ENCODE assay signal across 8 cellular contexts in genomic region chr10:89213191-89213808, GRCh38. TPM values are rescaled to one million over a fixed set of nuclear protein-coding genes. Genes with fewer than 3 reads are reported as not detected.
DNase-seq lines count a peak whose midpoint lies in the region; ATAC-seq and TF ChIP-seq lines count a peak whose summit lies in the region.

No MANE protein-coding gene starts in this region.

- no peak overlapping the region for H2BK15ac ChIP-seq in mesendoderm (replicated peaks; ENCODE audit: low read depth)

- no peak overlapping the region for H3K18ac ChIP-seq in mesendoderm (ENCODE audit: low read length)

- ATAC-seq in GM18520 (IDR thresholded peaks at IDR 0.05; ENCODE audit: unreplicated experiment) (no peak), GM18858 (IDR thresholded peaks at IDR 0.05; ENCODE audit: unreplicated experiment) (no peak)

- H3K9ac ChIP-seq in OCI-LY3 (ENCODE audit: low read length) (no peak overlapping the region), mesendoderm (ENCODE audit: low read length) (no peak overlapping the region)

- H2AK5ac ChIP-seq in mesendoderm (ENCODE audit: low read length) = no peak overlapping the region

- no peak overlapping the region for H4K8ac ChIP-seq in mesendoderm (ENCODE audit: low read depth, low read length)

- no peaks in the 10 kb centered on the region for H3K9me3 ChIP-seq in OCI-LY3 (ENCODE audit: insufficient read depth, low read length)

- no peak overlapping the region for H3K23ac ChIP-seq in mesendoderm (ENCODE audit: low read length)

- 0 out of 2 replicates have a peak, but pooled peaks cover under 1% of the 10 kb centered on the region for H3K27me3 ChIP-seq in OCI-LY3 (ENCODE audit: low read depth, low read length)
- no peaks in the 10 kb centered on the region for H3K27me3 ChIP-seq in dorsolateral prefrontal cortex
- peaks cover 5% of the 10 kb centered on the region for H3K27me3 ChIP-seq in mesendoderm (ENCODE audit: insufficient read depth, low read length, poor library complexity)

- H3K4me2 ChIP-seq in OCI-LY3 (ENCODE audit: low read length) (no peak overlapping the region), mesendoderm (ENCODE audit: low read length) (no peak overlapping the region)

- intact Hi-C loops in dorsolateral prefrontal cortex (cut with DNase I) = loop anchor here (5.0 kb wide), 2 partner anchors 276 to 376 kb away; no protein-coding TSS in a partner anchor

- H3K36me3 ChIP-seq in OCI-LY3 (replicated peaks; ENCODE audit: low read depth, low read length) = no peaks in the 10 kb centered on the region
- H3K36me3 ChIP-seq in mesendoderm (ENCODE audit: control insufficient read depth, insufficient read depth, low read length) = no peaks in the 10 kb centered on the region

- no peak overlapping the region for H4K5ac ChIP-seq in mesendoderm (ENCODE audit: low read length)

- no peak for DNase-seq in dorsolateral prefrontal cortex
- DNase-seq in mesendoderm = peak; percentile 37
- no peak for DNase-seq in activated CD4-positive, alpha-beta T cell treated with anti-CD3 and anti-CD28 coated beads, Interleukin-2, amount 50 U/mL, for 4 hours

- H4K20me1 ChIP-seq in OCI-LY3 (ENCODE audit: insufficient read depth, low read length) = no peaks in the 10 kb centered on the region

- no peak overlapping the region for H2AFZ ChIP-seq in OCI-LY3 (ENCODE audit: low read depth, low read length)

- H2BK120ac ChIP-seq in mesendoderm (ENCODE audit: low read depth, low read length) = no peak overlapping the region

- no CpG with 5 or more reads among the region's 8 CpGs for WGBS in mesendoderm (ENCODE audit: extremely low coverage, insufficient coverage, low lambda C conversion rate)

- no peaks in the 10 kb centered on the region for H3K79me2 ChIP-seq in OCI-LY3 (ENCODE audit: low read length)
- H3K79me2 ChIP-seq in mesendoderm (ENCODE audit: control insufficient read depth, insufficient read depth, low read length) = no peaks in the 10 kb centered on the region

- H3K27ac ChIP-seq in 22Rv1 (no peak overlapping the region), OCI-LY3 (ENCODE audit: low read length) (no peak overlapping the region), dorsolateral prefrontal cortex (peak overlapping the region in 52 of 59 donors; percentile 27 to 99 (median 91)), mesendoderm (ENCODE audit: low read depth, low read length) (no peak overlapping the region)

- no peak overlapping the region for H2BK5ac ChIP-seq in mesendoderm (ENCODE audit: low read length)

- H3K4me3 ChIP-seq in OCI-LY3 (ENCODE audit: low read length) = no peak overlapping the region
- H3K4me3 ChIP-seq in dorsolateral prefrontal cortex = no peak overlapping the region
- H3K4me3 ChIP-seq in mesendoderm (ENCODE audit: low read length) = no peak overlapping the region

- no peak overlapping the region for H3K56ac ChIP-seq in mesendoderm (ENCODE audit: low read length)

- TF ChIP-seq CTCF in 22Rv1 (IDR thresholded peaks at IDR 0.05) = peak; percentile 87
- TF ChIP-seq CTCF in GM12872 (IDR thresholded peaks at IDR 0.05; ENCODE audit: insufficient read depth, low read depth, low read length) = peak; percentile 60
- peak; percentile 43 for TF ChIP-seq CTCF in OCI-LY3 (IDR thresholded peaks at IDR 0.05; ENCODE audit: low read depth, low read length)
- TF ChIP-seq CTCF in dorsolateral prefrontal cortex (IDR thresholded peaks at IDR 0.05 in 54 of 56, conservative IDR thresholded peaks at IDR 0.05 in 2 of 56; ENCODE audit: low read depth in 1 of 56, partially characterized antibody in 56 of 56) = peak; percentile 62 to 88 (median 77)

- H3K4ac ChIP-seq in mesendoderm (ENCODE audit: low read depth, low read length) = no peak overlapping the region

- H3K79me1 ChIP-seq in mesendoderm (ENCODE audit: low read length) = no peaks in the 10 kb centered on the region

- H3K4me1 ChIP-seq in OCI-LY3 (ENCODE audit: low read length) (peaks cover 32% of the 10 kb centered on the region), mesendoderm (ENCODE audit: control insufficient read depth, low read depth, low read length) (no peaks in the 10 kb centered on the region)

RNA-seq across cellular contexts. Expression of gene CH25H, which starts 6.2 kb away (rescaled TPM):
- 1 to 10 TPM in 108 of 120 experiments, under 1 TPM in 12; 0.35 to 8.8 (median 2.3) TPM for total RNA-seq in dorsolateral prefrontal cortex
- 0.08 TPM for polyA plus RNA-seq in mesendoderm (2013, experiment 1 of 2)
- 0.13 TPM for polyA plus RNA-seq in mesendoderm (2013, experiment 2 of 2)

RNA-seq across cellular contexts. Expression of gene LIPA, which starts 38.3 kb away (rescaled TPM):
- total RNA-seq in dorsolateral prefrontal cortex = 100 to 1,000 TPM in 33 of 120 experiments, 10 to 100 TPM in 87; 39.5 to 269 (median 82.3) TPM
- 39.3 TPM for polyA plus RNA-seq in mesendoderm (2013, experiment 1 of 2)
- 38.4 TPM for polyA plus RNA-seq in mesendoderm (2013, experiment 2 of 2)

Comparison
In these comparisons a context has a peak if more than half of its experiments do, and no peak if none do; other contexts are left out.
1. H3K27ac ChIP-seq: peak in dorsolateral prefrontal cortex (52 of 59); none in 22Rv1 (single experiment), OCI-LY3 (single experiment) and mesendoderm (single experiment).
2. Peak in every context shown above with its lines, with median percentiles within 50 percentile points of each other: CTCF ChIP-seq.